30 cellular contexts compared by ENCODE assay signal in genomic region chr4:87179751-87180150, GRCh38. TPM values are rescaled to one million over a fixed set of nuclear protein-coding genes. Genes with fewer than 3 reads are reported as not detected.
DNase-seq lines count a peak whose midpoint lies in the region; ATAC-seq and TF ChIP-seq lines count a peak whose summit lies in the region.
"Had no signal": no experiment of that assay in that cellular context is flagged by ENCODE, and none has a peak within 500 bp of the region (broad histone marks: within the 10 kb centered on the region; RNA-seq: fewer than 3 reads in every experiment).

No MANE protein-coding gene starts in this region.

- H3K27me3 Mint-ChIP-seq in stimulated activated naive B cell treated with anti-CD40 and anti-IgM and Interleukin-4, amounts not matched to agents 10 μg/mL and 1 μg/mL and 100 μg/mL, for 72 hours = no peaks in the 10 kb centered on the region
- H3K27me3 Mint-ChIP-seq: activated T-cell treated with anti-CD3 and anti-CD28 coated beads, Interleukin-2, amount 50 U/mL, for 24 hours; effector memory CD8-positive, alpha-beta T cell; natural killer cell treated with Interleukin-12 subunit alpha and Interleukin-12 subunit beta and Interleukin-15 and Interleukin-18, amount 100 ng/mL, for 72 hours had no signal

- H3K27ac Mint-ChIP-seq in stimulated activated naive B cell treated with anti-CD40 and anti-IgM and Interleukin-4, amounts not matched to agents 10 μg/mL and 1 μg/mL and 100 μg/mL, for 72 hours = no peak overlapping the region
- H3K27ac Mint-ChIP-seq: activated T-cell treated with anti-CD3 and anti-CD28 coated beads, Interleukin-2, amount 50 U/mL, for 24 hours; effector memory CD8-positive, alpha-beta T cell; natural killer cell treated with Interleukin-12 subunit alpha and Interleukin-12 subunit beta and Interleukin-15 and Interleukin-18, amount 100 ng/mL, for 72 hours had no signal

- in situ Hi-C loops in astrocyte of the spinal cord (cut with HindIII; ENCODE audit: low sequenced_read_pairs) = no loop called here

- DNase-seq in AG10803 (ENCODE audit: low read depth) (peak; percentile 53), HFF-Myc (ENCODE audit: extremely low read depth, low read depth) (peak; percentile 15), astrocyte of the spinal cord (ENCODE audit: low read depth, low spot score) (peak; percentile 49), kidney epithelial cell (ENCODE audit: low read depth) (peak; percentile 7), DMS 273 (lab: John Stamatoyannopoulos, UW; ENCODE audit: unreplicated experiment) (no peak)
- DNase-seq in stimulated activated naive B cell treated with anti-CD40 and anti-IgM and Interleukin-4, amounts not matched to agents 10 μg/mL and 1 μg/mL and 100 μg/mL, for 72 hours = no peak
- DNase-seq: activated CD4-positive, alpha-beta T cell treated with anti-CD3 and anti-CD28 coated beads for 48 hours; activated gamma-delta T cell treated with Interleukin-2 at 50 U/mL for 16 hours; activated T-cell treated with anti-CD3 and anti-CD28 coated beads, Interleukin-2, amount 50 U/mL, for 24 hours; amniotic stem cell; Calu3; cortex of kidney; effector memory CD8-positive, alpha-beta T cell; H7; hypothalamus; KBM-7; MM.1S; NCI-H2029; NCI-H526; NK-92 treated with Interleukin-12 subunit alpha and Interleukin-12 subunit beta, amount 100 ng/mL, for 24 hours; PC-9; retina; SHP77; small intestine; stimulated activated CD4-positive, alpha-beta T cell treated with anti-CD3 and anti-CD28 coated beads, Interleukin-1b, Interleukin-23, amount 100 ng/mL, for 48 hours; stimulated activated CD8-positive, alpha-beta memory T cell treated with anti-CD3 and anti-CD28 coated beads, Interleukin-4, amount 100 ng/mL, for 48 hours; stomach had no signal

- H3K4me3 ChIP-seq in AG10803 (ENCODE audit: low read length) = no peak overlapping the region
- H3K4me3 ChIP-seq in HFF-Myc (replicated peaks; ENCODE audit: low read depth, low read length) = no peak overlapping the region
- H3K4me3 ChIP-seq in astrocyte of the spinal cord (ENCODE audit: low read depth, low read length) = no peak overlapping the region
- H3K4me3 ChIP-seq in kidney epithelial cell (ENCODE audit: low read depth, low read length) = no peak overlapping the region
- H3K4me3 ChIP-seq: PC-9, stomach, tibial nerve had no signal

- no peak for TF ChIP-seq CTCF in AG10803 (conservative IDR thresholded peaks at IDR 0.05; ENCODE audit: low read length)
- TF ChIP-seq CTCF in HFF-Myc (IDR thresholded peaks at IDR 0.05; ENCODE audit: low read depth, low read length, missing control alignments) = no peak
- no peak for TF ChIP-seq CTCF in astrocyte of the spinal cord (IDR thresholded peaks at IDR 0.05; ENCODE audit: low read depth, low read length)
- TF ChIP-seq CTCF in kidney epithelial cell (IDR thresholded peaks at IDR 0.05; ENCODE audit: insufficient read depth, low read length, poor library complexity, severe bottlenecking) = no peak

- H3K36me3 ChIP-seq in kidney epithelial cell (ENCODE audit: control insufficient read depth, insufficient read depth, low read length) = no peaks in the 10 kb centered on the region

- no peaks in the 10 kb centered on the region for H3K9me3 Mint-ChIP-seq in stimulated activated naive B cell treated with anti-CD40 and anti-IgM and Interleukin-4, amounts not matched to agents 10 μg/mL and 1 μg/mL and 100 μg/mL, for 72 hours
- H3K9me3 Mint-ChIP-seq: activated T-cell treated with anti-CD3 and anti-CD28 coated beads, Interleukin-2, amount 50 U/mL, for 24 hours; effector memory CD8-positive, alpha-beta T cell; natural killer cell treated with Interleukin-12 subunit alpha and Interleukin-12 subunit beta and Interleukin-15 and Interleukin-18, amount 100 ng/mL, for 72 hours had no signal

- no peak overlapping the region for H3K4me3 Mint-ChIP-seq in stimulated activated naive B cell treated with anti-CD40 and anti-IgM and Interleukin-4, amounts not matched to agents 10 μg/mL and 1 μg/mL and 100 μg/mL, for 72 hours
- H3K4me3 Mint-ChIP-seq: activated T-cell treated with anti-CD3 and anti-CD28 coated beads, Interleukin-2, amount 50 U/mL, for 24 hours; effector memory CD8-positive, alpha-beta T cell; natural killer cell treated with Interleukin-12 subunit alpha and Interleukin-12 subunit beta and Interleukin-15 and Interleukin-18, amount 100 ng/mL, for 72 hours had no signal

- H3K27me3 ChIP-seq in kidney epithelial cell (ENCODE audit: control insufficient read depth, insufficient read depth, low read length) = no peaks in the 10 kb centered on the region
- H3K27me3 ChIP-seq: stomach, tibial nerve had no signal

- peaks cover 8 to 19% of the 10 kb centered on the region in 2 donors for H3K36me3 Mint-ChIP-seq in stimulated activated naive B cell treated with anti-CD40 and anti-IgM and Interleukin-4, amounts not matched to agents 10 μg/mL and 1 μg/mL and 100 μg/mL, for 72 hours

- no peak for ATAC-seq in HG02763 (IDR thresholded peaks at IDR 0.05; ENCODE audit: unreplicated experiment)
- ATAC-seq in stimulated activated naive B cell treated with anti-CD40 and anti-IgM and Interleukin-4, amounts not matched to agents 10 μg/mL and 1 μg/mL and 100 μg/mL, for 72 hours (replicated peaks) = no peak
- ATAC-seq: effector memory CD8-positive, alpha-beta T cell; natural killer cell treated with Interleukin-12 subunit alpha and Interleukin-12 subunit beta and Interleukin-15 and Interleukin-18, amount 100 ng/mL, for 72 hours had no signal

- no peaks in the 10 kb centered on the region for H3K4me1 Mint-ChIP-seq in stimulated activated naive B cell treated with anti-CD40 and anti-IgM and Interleukin-4, amounts not matched to agents 10 μg/mL and 1 μg/mL and 100 μg/mL, for 72 hours

RNA-seq across cellular contexts. Expression of gene KLHL8, which starts 40.7 kb away (rescaled TPM):
- total RNA-seq in kidney epithelial cell = 6.2 and 7.6 TPM in 2 replicates

Comparison
In these comparisons a context has a peak if more than half of its experiments do, and no peak if none do; other contexts are left out.
1. DNase-seq: peak in AG10803 (single experiment), HFF-Myc (single experiment), astrocyte of the spinal cord (single experiment) and kidney epithelial cell (single experiment); none in DMS 273 (single experiment) and stimulated activated naive B cell treated with anti-CD40 and anti-IgM and Interleukin-4, amounts not matched to agents 10 μg/mL and 1 μg/mL and 100 μg/mL, for 72 hours (single experiment).